Comparison of ENCODE assay signal across 8 cellular contexts in genomic region chr4:186723207-186724047, GRCh38. TPM values are rescaled to one million over a fixed set of nuclear protein-coding genes. Genes with fewer than 3 reads are reported as not detected.
DNase-seq lines count a peak whose midpoint lies in the region; ATAC-seq and TF ChIP-seq lines count a peak whose summit lies in the region.

TSS of gene FAT1 (minus strand) at chr4:186723856. CDS start at chr4:186709827, 14,029 bp downstream.

- peak within 1 kb of the TSS; percentile 94 for H3K9ac ChIP-seq in HUES64 (ENCODE audit: low read depth, low read length)

- no peaks in the 10 kb centered on the region for H3K4me1 Mint-ChIP-seq in activated T-helper 2 cell treated with anti-CD3 and anti-CD28 coated beads, Interferon-gamma antibody, Interleukin-2, Interleukin-4, amounts not matched to agents 10 μg/mL and 5 μg/mL and 100 μg/mL, durations not matched to agents 14 hours and 24 hours and 36 hours (ENCODE audit: low read depth)
- H3K4me1 Mint-ChIP-seq in glutamatergic neuron (ENCODE audit: low read depth, unreplicated experiment): peaks cover 8% of the 10 kb centered on the region

- peak within 1 kb of the TSS; percentile 100 for H3K27ac ChIP-seq in HUES64 (ENCODE audit: low read depth, low read length)

- H3K4me3 Mint-ChIP-seq in activated T-helper 2 cell treated with anti-CD3 and anti-CD28 coated beads, Interferon-gamma antibody, Interleukin-2, Interleukin-4, amounts not matched to agents 10 μg/mL and 5 μg/mL and 100 μg/mL, durations not matched to agents 14 hours and 24 hours and 36 hours (ENCODE audit: low read depth): peak within 1 kb of the TSS; percentile 40
- peak within 1 kb of the TSS; percentile 91 for H3K4me3 Mint-ChIP-seq in glutamatergic neuron (ENCODE audit: unreplicated experiment)

- peak within 1 kb of the TSS; percentile 98 for H3K4me3 ChIP-seq in HUES64 (ENCODE audit: low read length)

- no peak within 1 kb of the TSS for H3K27ac Mint-ChIP-seq in activated T-helper 2 cell treated with anti-CD3 and anti-CD28 coated beads, Interferon-gamma antibody, Interleukin-2, Interleukin-4, amounts not matched to agents 10 μg/mL and 5 μg/mL and 100 μg/mL, durations not matched to agents 14 hours and 24 hours and 36 hours
- H3K27ac Mint-ChIP-seq in glutamatergic neuron (ENCODE audit: unreplicated experiment): peak within 1 kb of the TSS; percentile 7

- peak; percentile 65 for DNase-seq in COLO829 (ENCODE audit: low spot score)
- DNase-seq in activated T-helper 2 cell treated with anti-CD3 and anti-CD28 coated beads, Interferon-gamma antibody, Interleukin-2, Interleukin-4, amounts not matched to agents 10 μg/mL and 5 μg/mL and 100 μg/mL, durations not matched to agents 14 hours and 24 hours and 36 hours (ENCODE audit: low spot score): peak; percentile 10
- DNase-seq in glutamatergic neuron: peak; percentile 79
- peak in 40 of 56 donors; percentile 20 to 75 (median 44) for DNase-seq in nucleus accumbens (lab: John Stamatoyannopoulos, UW)
- no peak for DNase-seq in inferior parietal cortex (ENCODE audit: extremely low spot score)
- no peak for DNase-seq in NCI-H1436 treated with DMSO at 0.1 percent for 48 hours (lab: John Stamatoyannopoulos, UW)

- H3K27me3 ChIP-seq in HUES64 (ENCODE audit: insufficient read depth, low read length): peaks cover 5% of the 10 kb centered on the region; the same call in 1 of the 2 replicates

- peaks cover 42% of the 10 kb centered on the region for H3K4me1 ChIP-seq in HUES64 (ENCODE audit: insufficient read depth, low read length)

- H3K36me3 Mint-ChIP-seq in activated T-helper 2 cell treated with anti-CD3 and anti-CD28 coated beads, Interferon-gamma antibody, Interleukin-2, Interleukin-4, amounts not matched to agents 10 μg/mL and 5 μg/mL and 100 μg/mL, durations not matched to agents 14 hours and 24 hours and 36 hours (ENCODE audit: low read depth): no peaks in the 10 kb centered on the region
- H3K36me3 Mint-ChIP-seq in glutamatergic neuron (ENCODE audit: unreplicated experiment): no peaks in the 10 kb centered on the region

- intact Hi-C loops in activated T-helper 2 cell treated with anti-CD3 and anti-CD28 coated beads, Interferon-gamma antibody, Interleukin-2, Interleukin-4, amounts not matched to agents 10 μg/mL and 5 μg/mL and 100 μg/mL, durations not matched to agents 14 hours and 24 hours and 36 hours (cut with micrococcal nuclease): no loop called here

- ATAC-seq in GM18867 (IDR thresholded peaks at IDR 0.05; ENCODE audit: unreplicated experiment): no peak

- H3K36me3 ChIP-seq in HUES64 (ENCODE audit: insufficient read depth, low read length): no peaks in the 10 kb centered on the region

- H3K9me3 Mint-ChIP-seq in activated T-helper 2 cell treated with anti-CD3 and anti-CD28 coated beads, Interferon-gamma antibody, Interleukin-2, Interleukin-4, amounts not matched to agents 10 μg/mL and 5 μg/mL and 100 μg/mL, durations not matched to agents 14 hours and 24 hours and 36 hours: peaks cover 4% of the 10 kb centered on the region
- H3K9me3 Mint-ChIP-seq in glutamatergic neuron (ENCODE audit: unreplicated experiment): peaks cover 14% of the 10 kb centered on the region

- TF ChIP-seq CTCF in glutamatergic neuron (IDR thresholded peaks at IDR 0.05; ENCODE audit: partially characterized antibody, unreplicated experiment): no peak

- under 1% methylated on average over 117 of the region's 117 CpGs for whole genome bisulfite sequencing in HUES64

- peaks cover 44% of the 10 kb centered on the region for H3K27me3 Mint-ChIP-seq in activated T-helper 2 cell treated with anti-CD3 and anti-CD28 coated beads, Interferon-gamma antibody, Interleukin-2, Interleukin-4, amounts not matched to agents 10 μg/mL and 5 μg/mL and 100 μg/mL, durations not matched to agents 14 hours and 24 hours and 36 hours (ENCODE audit: low read depth)
- peaks cover 24% of the 10 kb centered on the region for H3K27me3 Mint-ChIP-seq in glutamatergic neuron (ENCODE audit: unreplicated experiment)

- no peaks in the 10 kb centered on the region; the same call in 1 of the 2 replicates for H3K9me3 ChIP-seq in HUES64 (ENCODE audit: insufficient read depth, low read depth, low read length)

RNA-seq across cellular contexts. Expression of gene FAT1, which starts in this region (rescaled TPM):
- 50.1 TPM for polyA plus RNA-seq in HUES64 (2013, experiment 1 of 2)
- 58.0 TPM for polyA plus RNA-seq in HUES64 (2013, experiment 2 of 2)
- 0.05 TPM in 2 replicates for total RNA-seq in activated T-helper 2 cell treated with anti-CD3 and anti-CD28 coated beads, Interferon-gamma antibody, Interleukin-2, Interleukin-4, amounts not matched to agents 10 μg/mL and 5 μg/mL and 100 μg/mL, durations not matched to agents 14 hours and 24 hours and 36 hours
- total RNA-seq in glutamatergic neuron (ENCODE audit: unreplicated experiment): 34.3 TPM

Comparison
In these comparisons a context has a peak if more than half of its experiments do, and no peak if none do; other contexts are left out.
1. RNA of gene FAT1 (total RNA-seq): 34.3 TPM in glutamatergic neuron (single experiment); 0.05 TPM in activated T-helper 2 cell treated with anti-CD3 and anti-CD28 coated beads, Interferon-gamma antibody, Interleukin-2, Interleukin-4, amounts not matched to agents 10 μg/mL and 5 μg/mL and 100 μg/mL, durations not matched to agents 14 hours and 24 hours and 36 hours; every median in the first group is over 10 times any median in the second.
2. Peak in DNase-seq in activated T-helper 2 cell treated with anti-CD3 and anti-CD28 coated beads, Interferon-gamma antibody, Interleukin-2, Interleukin-4, amounts not matched to agents 10 μg/mL and 5 μg/mL and 100 μg/mL, durations not matched to agents 14 hours and 24 hours and 36 hours; RNA of the gene not detected or under 1 TPM.
3. DNase-seq: peak in COLO829 (single experiment), glutamatergic neuron (single experiment) and nucleus accumbens (40 of 56); none in inferior parietal cortex (single experiment) and NCI-H1436 treated with DMSO at 0.1 percent for 48 hours (single experiment).